15 cellular contexts compared by ENCODE assay signal in genomic region chr1:175237389-175237788, GRCh38. TPM values are rescaled to one million over a fixed set of nuclear protein-coding genes. Genes with fewer than 3 reads are reported as not detected.
A peak's percentile ranks its signal among the peaks of the same experiment; 100 is the strongest.
DNase-seq lines count a peak whose midpoint lies in the region; ATAC-seq and TF ChIP-seq lines count a peak whose summit lies in the region.
"Had no signal": no experiment of that assay in that cellular context is flagged by ENCODE, and none has a peak within 500 bp of the region (broad histone marks: within the 10 kb centered on the region; RNA-seq: fewer than 3 reads in every experiment).

No MANE protein-coding gene starts in this region.

- H3K27ac ChIP-seq in OCI-LY7 (ENCODE audit: low read depth, low read length, poor library complexity, severe bottlenecking), result peak overlapping the region; percentile 68
- H3K27ac ChIP-seq in mesendoderm (ENCODE audit: low read depth, low read length), result no peak overlapping the region
- H3K27ac ChIP-seq: SK-N-MC, transverse colon had no signal

- intact Hi-C loops in OCI-LY7 (cut with micrococcal nuclease; ENCODE audit: unreplicated experiment), result no loop called here

- POLR2A ChIA-PET in OCI-LY7 (lab: Charles Lee), result no interaction called here

- H3K18ac ChIP-seq in mesendoderm (ENCODE audit: low read length), result no peak overlapping the region

- no peak overlapping the region for H4K5ac ChIP-seq in mesendoderm (ENCODE audit: low read length)

- H3K4me3 ChIP-seq in OCI-LY7 (ENCODE audit: low read depth, low read length, poor library complexity, severe bottlenecking) (peak overlapping the region; percentile 20), mesendoderm (ENCODE audit: low read length) (no peak overlapping the region)
- H3K4me3 ChIP-seq: SK-N-MC, transverse colon had no signal

- BruUV-seq in OCI-LY7 (replicated peaks; lab: Mats Ljungman, UMichigan), result no TSS peak

- H3K4ac ChIP-seq in mesendoderm (ENCODE audit: low read depth, low read length), result no peak overlapping the region

- no peaks in the 10 kb centered on the region for H3K79me1 ChIP-seq in mesendoderm (ENCODE audit: low read length)

- H3K79me2 ChIP-seq in OCI-LY7 (ENCODE audit: insufficient read depth, low read depth, low read length) (no peaks in the 10 kb centered on the region), mesendoderm (ENCODE audit: control insufficient read depth, insufficient read depth, low read length) (no peaks in the 10 kb centered on the region)

- peaks cover 57% of the 10 kb centered on the region for H3K4me1 ChIP-seq in OCI-LY7 (ENCODE audit: insufficient read depth, low read length, poor library complexity, severe bottlenecking)
- no peaks in the 10 kb centered on the region for H3K4me1 ChIP-seq in mesendoderm (ENCODE audit: control insufficient read depth, low read depth, low read length)
- H3K4me1 ChIP-seq: transverse colon had no signal

- H3K23ac ChIP-seq in mesendoderm (ENCODE audit: low read length), result no peak overlapping the region

- no peak overlapping the region for H2BK5ac ChIP-seq in mesendoderm (ENCODE audit: low read length)

- H3K9ac ChIP-seq in mesendoderm (ENCODE audit: low read length), result no peak overlapping the region

- DNase-seq in OCI-LY7 (ENCODE audit: low spot score) (peak; percentile 67), NCI-H524 treated with DMSO at 0.1 percent for 48 hours (lab: John Stamatoyannopoulos, UW) (no peak), NCI-H82 treated with DMSO at 0.1 percent for 48 hours (lab: John Stamatoyannopoulos, UW; ENCODE audit: unreplicated experiment) (no peak), mesendoderm (no peak), H4 (ENCODE audit: low spot score) (no peak)
- DNase-seq: activated CD4-positive, alpha-beta T cell treated with anti-CD3 and anti-CD28 coated beads for 1 hour; immature natural killer cell; NCI-H1092; transverse colon had no signal

- CTCF ChIA-PET in OCI-LY7 (lab: Charles Lee; ENCODE audit: unreplicated experiment), result no interaction called here

- H3K27me3 ChIP-seq in mesendoderm (ENCODE audit: insufficient read depth, low read length, poor library complexity), result no peaks in the 10 kb centered on the region
- H3K27me3 ChIP-seq: transverse colon had no signal

- no peaks in the 10 kb centered on the region for H3K9me2 ChIP-seq in OCI-LY7 (ENCODE audit: insufficient read depth, low read length)

- no peaks in the 10 kb centered on the region for H4K20me1 ChIP-seq in OCI-LY7 (ENCODE audit: insufficient read depth, low read length)

- no peak for TF ChIP-seq CTCF in OCI-LY7 (conservative IDR thresholded peaks at IDR 0.05; ENCODE audit: low read length)

- WGBS in mesendoderm (ENCODE audit: extremely low coverage, insufficient coverage, low lambda C conversion rate), result no CpG with 5 or more reads among the region's 1 CpG

- no peaks in the 10 kb centered on the region; the same call in 1 of the 2 replicates for H3K36me3 ChIP-seq in OCI-LY7 (ENCODE audit: insufficient read depth, low read length)
- no peaks in the 10 kb centered on the region for H3K36me3 ChIP-seq in mesendoderm (ENCODE audit: control insufficient read depth, insufficient read depth, low read length)
- H3K36me3 ChIP-seq: transverse colon had no signal

- H2AK5ac ChIP-seq in mesendoderm (ENCODE audit: low read length), result no peak overlapping the region

- no peak overlapping the region for H3K56ac ChIP-seq in mesendoderm (ENCODE audit: low read length)

- no peak overlapping the region for H2BK15ac ChIP-seq in mesendoderm (replicated peaks; ENCODE audit: low read depth)

- no peak overlapping the region for H2BK120ac ChIP-seq in mesendoderm (ENCODE audit: low read depth, low read length)

- no peaks in the 10 kb centered on the region; the same call in 1 of the 2 replicates for H3K9me3 ChIP-seq in OCI-LY7 (ENCODE audit: low read length)
- H3K9me3 ChIP-seq: transverse colon had no signal

- peak overlapping the region; percentile 47 for H3K4me2 ChIP-seq in OCI-LY7 (ENCODE audit: low read length)
- H3K4me2 ChIP-seq in mesendoderm (ENCODE audit: low read length), result no peak overlapping the region

- ATAC-seq in GM18499 (IDR thresholded peaks at IDR 0.05; ENCODE audit: insufficient read depth, unreplicated experiment) (peak; percentile 82), GM19467 (IDR thresholded peaks at IDR 0.05; ENCODE audit: unreplicated experiment) (peak; percentile 74), HG03045 (IDR thresholded peaks at IDR 0.05; ENCODE audit: unreplicated experiment) (peak; percentile 50)
- ATAC-seq: sciatic nerve had no signal

- H4K8ac ChIP-seq in mesendoderm (ENCODE audit: low read depth, low read length), result no peak overlapping the region

- peak overlapping the region; percentile 30; the same call in 1 of the 2 replicates for H2AFZ ChIP-seq in OCI-LY7 (ENCODE audit: low read length)

RNA-seq across cellular contexts. Expression of gene KIAA0040, which starts 44.8 kb away (rescaled TPM):
- 54.7 and 57.9 TPM in 2 replicates for total RNA-seq in OCI-LY7 (2014; rRNA removed; shearing (Covaris generic))
- total RNA-seq in OCI-LY7 (2022), result 50.2 and 61.1 TPM in 2 replicates
- 7.9 TPM for polyA plus RNA-seq in mesendoderm (2013, experiment 1 of 2)
- 7.8 TPM for polyA plus RNA-seq in mesendoderm (2013, experiment 2 of 2)
- 2.3 and 5.8 TPM in 2 replicates for total RNA-seq in H4 (2014; rRNA removed; shearing (Covaris generic))
- total RNA-seq: myocyte had no signal
